Comparison of ENCODE assay signal across 1 cellular context in the genomic region with DNA sequence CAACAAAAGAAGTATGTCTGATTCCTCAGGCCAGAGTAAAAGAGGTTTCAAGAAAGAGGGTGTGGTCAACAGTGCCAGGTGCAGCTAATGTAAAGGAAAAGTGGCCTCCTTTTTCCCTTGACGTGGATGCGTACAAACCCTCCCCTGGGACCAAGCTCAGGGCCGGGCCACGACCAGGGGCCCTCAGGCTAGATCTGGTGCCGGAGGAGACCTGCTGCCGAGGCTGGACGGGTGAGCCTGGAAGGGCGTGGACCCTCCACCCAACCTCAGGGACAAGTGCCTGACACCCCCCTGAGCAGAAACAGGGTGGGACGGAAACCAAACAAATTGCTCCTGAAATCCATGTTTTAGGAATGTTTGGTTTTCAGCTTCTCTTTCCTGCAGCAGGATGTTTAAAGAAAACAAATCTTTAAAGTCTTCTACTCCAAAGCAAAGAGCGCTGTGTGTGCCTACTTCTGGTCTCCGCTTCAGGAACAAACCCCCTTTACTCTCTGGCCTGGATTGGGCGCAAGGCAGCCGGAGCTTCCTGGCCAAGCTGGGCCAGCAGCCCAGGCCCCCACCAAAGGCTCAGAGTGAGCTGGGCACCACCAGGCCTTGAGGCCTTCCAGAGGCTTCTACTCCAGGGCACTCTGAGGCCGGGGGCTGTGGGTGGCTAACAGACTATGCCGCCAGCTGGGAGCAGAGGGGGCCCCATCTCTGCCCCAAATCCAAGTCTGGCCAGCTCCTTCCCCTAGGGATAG.
TF ChIP-seq lines count a peak whose summit lies in the region.

No MANE protein-coding gene starts in this region.

TF ChIP-seq in K562, 482 proteins besides CTCF, POLR2A, EP300 and RAD21:
- TF ChIP-seq, protein P1, sequence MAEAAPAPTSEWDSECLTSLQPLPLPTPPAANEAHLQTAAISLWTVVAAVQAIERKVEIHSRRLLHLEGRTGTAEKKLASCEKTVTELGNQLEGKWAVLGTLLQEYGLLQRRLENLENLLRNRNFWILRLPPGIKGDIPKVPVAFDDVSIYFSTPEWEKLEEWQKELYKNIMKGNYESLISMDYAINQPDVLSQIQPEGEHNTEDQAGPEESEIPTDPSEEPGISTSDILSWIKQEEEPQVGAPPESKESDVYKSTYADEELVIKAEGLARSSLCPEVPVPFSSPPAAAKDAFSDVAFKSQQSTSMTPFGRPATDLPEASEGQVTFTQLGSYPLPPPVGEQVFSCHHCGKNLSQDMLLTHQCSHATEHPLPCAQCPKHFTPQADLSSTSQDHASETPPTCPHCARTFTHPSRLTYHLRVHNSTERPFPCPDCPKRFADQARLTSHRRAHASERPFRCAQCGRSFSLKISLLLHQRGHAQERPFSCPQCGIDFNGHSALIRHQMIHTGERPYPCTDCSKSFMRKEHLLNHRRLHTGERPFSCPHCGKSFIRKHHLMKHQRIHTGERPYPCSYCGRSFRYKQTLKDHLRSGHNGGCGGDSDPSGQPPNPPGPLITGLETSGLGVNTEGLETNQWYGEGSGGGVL (CRISPR knock-in tag; IDR thresholded peaks at IDR 0.05): no peak
- TF ChIP-seq, protein P2, sequence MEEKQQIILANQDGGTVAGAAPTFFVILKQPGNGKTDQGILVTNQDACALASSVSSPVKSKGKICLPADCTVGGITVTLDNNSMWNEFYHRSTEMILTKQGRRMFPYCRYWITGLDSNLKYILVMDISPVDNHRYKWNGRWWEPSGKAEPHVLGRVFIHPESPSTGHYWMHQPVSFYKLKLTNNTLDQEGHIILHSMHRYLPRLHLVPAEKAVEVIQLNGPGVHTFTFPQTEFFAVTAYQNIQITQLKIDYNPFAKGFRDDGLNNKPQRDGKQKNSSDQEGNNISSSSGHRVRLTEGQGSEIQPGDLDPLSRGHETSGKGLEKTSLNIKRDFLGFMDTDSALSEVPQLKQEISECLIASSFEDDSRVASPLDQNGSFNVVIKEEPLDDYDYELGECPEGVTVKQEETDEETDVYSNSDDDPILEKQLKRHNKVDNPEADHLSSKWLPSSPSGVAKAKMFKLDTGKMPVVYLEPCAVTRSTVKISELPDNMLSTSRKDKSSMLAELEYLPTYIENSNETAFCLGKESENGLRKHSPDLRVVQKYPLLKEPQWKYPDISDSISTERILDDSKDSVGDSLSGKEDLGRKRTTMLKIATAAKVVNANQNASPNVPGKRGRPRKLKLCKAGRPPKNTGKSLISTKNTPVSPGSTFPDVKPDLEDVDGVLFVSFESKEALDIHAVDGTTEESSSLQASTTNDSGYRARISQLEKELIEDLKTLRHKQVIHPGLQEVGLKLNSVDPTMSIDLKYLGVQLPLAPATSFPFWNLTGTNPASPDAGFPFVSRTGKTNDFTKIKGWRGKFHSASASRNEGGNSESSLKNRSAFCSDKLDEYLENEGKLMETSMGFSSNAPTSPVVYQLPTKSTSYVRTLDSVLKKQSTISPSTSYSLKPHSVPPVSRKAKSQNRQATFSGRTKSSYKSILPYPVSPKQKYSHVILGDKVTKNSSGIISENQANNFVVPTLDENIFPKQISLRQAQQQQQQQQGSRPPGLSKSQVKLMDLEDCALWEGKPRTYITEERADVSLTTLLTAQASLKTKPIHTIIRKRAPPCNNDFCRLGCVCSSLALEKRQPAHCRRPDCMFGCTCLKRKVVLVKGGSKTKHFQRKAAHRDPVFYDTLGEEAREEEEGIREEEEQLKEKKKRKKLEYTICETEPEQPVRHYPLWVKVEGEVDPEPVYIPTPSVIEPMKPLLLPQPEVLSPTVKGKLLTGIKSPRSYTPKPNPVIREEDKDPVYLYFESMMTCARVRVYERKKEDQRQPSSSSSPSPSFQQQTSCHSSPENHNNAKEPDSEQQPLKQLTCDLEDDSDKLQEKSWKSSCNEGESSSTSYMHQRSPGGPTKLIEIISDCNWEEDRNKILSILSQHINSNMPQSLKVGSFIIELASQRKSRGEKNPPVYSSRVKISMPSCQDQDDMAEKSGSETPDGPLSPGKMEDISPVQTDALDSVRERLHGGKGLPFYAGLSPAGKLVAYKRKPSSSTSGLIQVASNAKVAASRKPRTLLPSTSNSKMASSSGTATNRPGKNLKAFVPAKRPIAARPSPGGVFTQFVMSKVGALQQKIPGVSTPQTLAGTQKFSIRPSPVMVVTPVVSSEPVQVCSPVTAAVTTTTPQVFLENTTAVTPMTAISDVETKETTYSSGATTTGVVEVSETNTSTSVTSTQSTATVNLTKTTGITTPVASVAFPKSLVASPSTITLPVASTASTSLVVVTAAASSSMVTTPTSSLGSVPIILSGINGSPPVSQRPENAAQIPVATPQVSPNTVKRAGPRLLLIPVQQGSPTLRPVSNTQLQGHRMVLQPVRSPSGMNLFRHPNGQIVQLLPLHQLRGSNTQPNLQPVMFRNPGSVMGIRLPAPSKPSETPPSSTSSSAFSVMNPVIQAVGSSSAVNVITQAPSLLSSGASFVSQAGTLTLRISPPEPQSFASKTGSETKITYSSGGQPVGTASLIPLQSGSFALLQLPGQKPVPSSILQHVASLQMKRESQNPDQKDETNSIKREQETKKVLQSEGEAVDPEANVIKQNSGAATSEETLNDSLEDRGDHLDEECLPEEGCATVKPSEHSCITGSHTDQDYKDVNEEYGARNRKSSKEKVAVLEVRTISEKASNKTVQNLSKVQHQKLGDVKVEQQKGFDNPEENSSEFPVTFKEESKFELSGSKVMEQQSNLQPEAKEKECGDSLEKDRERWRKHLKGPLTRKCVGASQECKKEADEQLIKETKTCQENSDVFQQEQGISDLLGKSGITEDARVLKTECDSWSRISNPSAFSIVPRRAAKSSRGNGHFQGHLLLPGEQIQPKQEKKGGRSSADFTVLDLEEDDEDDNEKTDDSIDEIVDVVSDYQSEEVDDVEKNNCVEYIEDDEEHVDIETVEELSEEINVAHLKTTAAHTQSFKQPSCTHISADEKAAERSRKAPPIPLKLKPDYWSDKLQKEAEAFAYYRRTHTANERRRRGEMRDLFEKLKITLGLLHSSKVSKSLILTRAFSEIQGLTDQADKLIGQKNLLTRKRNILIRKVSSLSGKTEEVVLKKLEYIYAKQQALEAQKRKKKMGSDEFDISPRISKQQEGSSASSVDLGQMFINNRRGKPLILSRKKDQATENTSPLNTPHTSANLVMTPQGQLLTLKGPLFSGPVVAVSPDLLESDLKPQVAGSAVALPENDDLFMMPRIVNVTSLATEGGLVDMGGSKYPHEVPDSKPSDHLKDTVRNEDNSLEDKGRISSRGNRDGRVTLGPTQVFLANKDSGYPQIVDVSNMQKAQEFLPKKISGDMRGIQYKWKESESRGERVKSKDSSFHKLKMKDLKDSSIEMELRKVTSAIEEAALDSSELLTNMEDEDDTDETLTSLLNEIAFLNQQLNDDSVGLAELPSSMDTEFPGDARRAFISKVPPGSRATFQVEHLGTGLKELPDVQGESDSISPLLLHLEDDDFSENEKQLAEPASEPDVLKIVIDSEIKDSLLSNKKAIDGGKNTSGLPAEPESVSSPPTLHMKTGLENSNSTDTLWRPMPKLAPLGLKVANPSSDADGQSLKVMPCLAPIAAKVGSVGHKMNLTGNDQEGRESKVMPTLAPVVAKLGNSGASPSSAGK (IDR thresholded peaks at IDR 0.05): no peak
